ENCODE assay signal across 21 cellular contexts in genomic region chr20:61353996-61354390, GRCh38.
"Had no signal": no experiment of that assay in that cellular context is flagged by ENCODE, and none has a peak within 500 bp of the region (broad histone marks: within the 10 kb centered on the region; RNA-seq: fewer than 3 reads in every experiment).

No MANE protein-coding gene starts in this region.

- DNase-seq: effector memory CD8-positive, alpha-beta T cell; gastrocnemius medialis; heart right ventricle; hypothalamus; left lung; lower lobe of right lung; natural killer cell; psoas muscle; stimulated activated CD4-positive, alpha-beta T cell treated with anti-CD3 and anti-CD28 coated beads, Interleukin-12 subunit alpha, Interleukin-12 subunit beta, amount 100 ng/mL, for 4 hours; stimulated activated naive CD4-positive, alpha-beta T cell; stomach; substantia nigra; transverse colon had no signal

- ATAC-seq: effector memory CD8-positive, alpha-beta T cell; gastrocnemius medialis; heart right ventricle; left lung; lower lobe of right lung; natural killer cell; psoas muscle; sciatic nerve had no signal

- H3K27ac ChIP-seq: epithelial cell of prostate, esophagus muscularis mucosa, gastrocnemius medialis, heart right ventricle, left lung, lower lobe of right lung, parathyroid adenoma, psoas muscle, skin epidermis, stomach, thoracic aorta, transverse colon had no signal

- H3K79me2 ChIP-seq: parathyroid adenoma had no signal

- H3K9me3 ChIP-seq: esophagus muscularis mucosa, gastrocnemius medialis, heart right ventricle, left lung, lower lobe of right lung, psoas muscle, stomach, thoracic aorta, transverse colon had no signal

- H2AFZ ChIP-seq: parathyroid adenoma had no signal

- H3K4me3 ChIP-seq: esophagus muscularis mucosa, gastrocnemius medialis, heart right ventricle, left lung, lower lobe of right lung, psoas muscle, skin epidermis, stomach, thoracic aorta, transverse colon had no signal

- FAIRE-seq: colon, islet of Langerhans had no signal

- H3K36me3 ChIP-seq: esophagus muscularis mucosa, gastrocnemius medialis, heart right ventricle, left lung, lower lobe of right lung, stomach, thoracic aorta, transverse colon had no signal

- H3K9ac ChIP-seq: parathyroid adenoma had no signal

- H3K4me1 ChIP-seq: esophagus muscularis mucosa, gastrocnemius medialis, heart right ventricle, left lung, lower lobe of right lung, parathyroid adenoma, psoas muscle, stomach, transverse colon had no signal
